In the genomic region with DNA sequence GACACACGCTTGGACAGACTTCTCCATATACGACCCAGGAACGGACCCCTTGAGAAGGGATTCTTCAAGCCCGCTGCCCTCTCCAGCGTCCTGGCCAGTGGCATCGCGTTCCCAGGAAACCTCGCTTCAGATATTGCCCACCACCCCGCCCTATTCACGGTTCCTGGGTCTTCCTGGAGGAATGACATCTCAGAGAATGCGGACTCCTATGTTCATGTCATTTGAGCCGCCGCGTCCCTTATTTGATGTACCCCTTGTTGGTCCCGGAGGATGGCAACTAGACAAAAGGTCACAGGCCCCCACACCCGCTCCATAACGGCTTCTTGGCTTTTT, we compare ENCODE assay signal across 8 cellular contexts. TPM values are rescaled to one million over a fixed set of nuclear protein-coding genes. Genes with fewer than 3 reads are reported as not detected.
DNase-seq lines count a peak whose midpoint lies in the region; ATAC-seq and TF ChIP-seq lines count a peak whose summit lies in the region.

No MANE protein-coding gene starts in this region.

- DNase-seq in Karpas-422: no peak
- DNase-seq in choroid plexus epithelial cell (ENCODE audit: low read depth): no peak
- DNase-seq in NCI-H82 (lab: John Stamatoyannopoulos, UW): no peak

- H3K4me2 ChIP-seq in Karpas-422 (ENCODE audit: low read depth, low read length, poor library complexity, severe bottlenecking): peak overlapping the region; percentile 85

- ATAC-seq in GM19463 (IDR thresholded peaks at IDR 0.05; ENCODE audit: unreplicated experiment) (no peak), HG03196 (IDR thresholded peaks at IDR 0.05; ENCODE audit: unreplicated experiment) (no peak), HG03280 (IDR thresholded peaks at IDR 0.05; ENCODE audit: unreplicated experiment) (no peak)

- H3K27ac ChIP-seq in C4-2B (peak overlapping the region; percentile 83), Karpas-422 (ENCODE audit: low read length) (no peak overlapping the region), muscle layer of duodenum (ENCODE audit: low read length) (no peak overlapping the region)

- peaks cover 9% of the 10 kb centered on the region for H4K20me1 ChIP-seq in Karpas-422 (ENCODE audit: insufficient read depth, low read depth, low read length)

- H3K36me3 ChIP-seq in Karpas-422 (ENCODE audit: insufficient read depth, low read length) (no peaks in the 10 kb centered on the region), muscle layer of duodenum (ENCODE audit: control insufficient read depth in 1 of 2, insufficient read depth in 2 of 2, low read length in 2 of 2) (peaks cover 0 to 6% of the 10 kb centered on the region in 2 donors)

- peak overlapping the region; percentile 85 for H2AFZ ChIP-seq in Karpas-422 (ENCODE audit: low read length)

- H3K9me2 ChIP-seq in Karpas-422 (replicated peaks; ENCODE audit: insufficient read depth, low read length): no peaks in the 10 kb centered on the region

- peak overlapping the region; percentile 72 for H3K9ac ChIP-seq in Karpas-422 (ENCODE audit: low read length)

- peaks cover 44% of the 10 kb centered on the region for H3K79me2 ChIP-seq in Karpas-422 (ENCODE audit: low read length)

- H3K9me3 ChIP-seq in Karpas-422 (ENCODE audit: low read length): no peaks in the 10 kb centered on the region
- no peaks in the 10 kb centered on the region for H3K9me3 ChIP-seq in muscle layer of duodenum (ENCODE audit: control insufficient read depth in 1 of 2, low read length in 2 of 2)

- no peak for TF ChIP-seq CTCF in C4-2B (conservative IDR thresholded peaks at IDR 0.05)
- no peak for TF ChIP-seq CTCF in choroid plexus epithelial cell (conservative IDR thresholded peaks at IDR 0.05; ENCODE audit: low read depth, low read length)

- peak overlapping the region; percentile 93 for H3K4me3 ChIP-seq in Karpas-422 (ENCODE audit: low read length)
- peak overlapping the region; percentile 98 for H3K4me3 ChIP-seq in choroid plexus epithelial cell (ENCODE audit: low read depth, low read length)
- H3K4me3 ChIP-seq in muscle layer of duodenum (ENCODE audit: low read depth in 1 of 2, low read length in 2 of 2): peak overlapping the region; percentile 90 to 99

- peaks cover 29% of the 10 kb centered on the region for H3K4me1 ChIP-seq in Karpas-422 (ENCODE audit: low read length)
- peaks cover 0 to 23% of the 10 kb centered on the region in 2 donors for H3K4me1 ChIP-seq in muscle layer of duodenum (ENCODE audit: control insufficient read depth in 1 of 2, insufficient read depth in 2 of 2, low read length in 2 of 2)

- no peaks in the 10 kb centered on the region for H3K27me3 ChIP-seq in Karpas-422 (ENCODE audit: low read length)
- H3K27me3 ChIP-seq in muscle layer of duodenum (ENCODE audit: low read depth, low read length): no peaks in the 10 kb centered on the region

RNA-seq across cellular contexts. Expression of gene CCDC93, which starts 0.6 kb away (rescaled TPM):
- total RNA-seq in Karpas-422 (2014; rRNA removed; shearing (Covaris generic); ENCODE audit: low replicate concordance): 22.6 and 24.6 TPM in 2 replicates
